ENCODE assay signal across 8 cellular contexts in genomic region chr17:3535253-3535995, GRCh38. TPM values are rescaled to one million over a fixed set of nuclear protein-coding genes. Genes with fewer than 3 reads are reported as not detected.
DNase-seq lines count a peak whose midpoint lies in the region; ATAC-seq, FAIRE-seq and TF ChIP-seq lines count a peak whose summit lies in the region.

No MANE protein-coding gene starts in this region.

- no peaks in the 10 kb centered on the region for H3K9me3 Mint-ChIP-seq in mesothelial cell of epicardium

- CTCF ChIA-PET in endothelial cell of umbilical vein (lab: Charles Lee), result interaction anchor here (1.0 kb wide), 1 partner anchor 487 kb away, joined by 3 read pairs; no protein-coding TSS in a partner anchor

- peak overlapping the region; percentile 87 for H2AFZ ChIP-seq in endothelial cell of umbilical vein (ENCODE audit: low read depth, low read length)

- H3K9me1 ChIP-seq in endothelial cell of umbilical vein (replicated peaks; ENCODE audit: control insufficient read depth, extremely low read depth, insufficient read depth, low read length), result no peaks in the 10 kb centered on the region

- peaks cover 11% of the 10 kb centered on the region for H3K4me1 Mint-ChIP-seq in mesothelial cell of epicardium

- H3K36me3 ChIP-seq in endothelial cell of umbilical vein (ENCODE audit: control insufficient read depth in 2 of 2, extremely low read depth in 1 of 2, insufficient read depth in 2 of 2, low read length in 2 of 2), result no peaks in the 10 kb centered on the region

- TF ChIP-seq POLR2A in endothelial cell of umbilical vein (IDR thresholded peaks at IDR 0.05; ENCODE audit: low read depth, low read length), result no peak

- intact Hi-C loops in endothelial cell of umbilical vein (cut with micrococcal nuclease), result loop anchor here (1.0 kb wide), 1 partner anchor 113 kb away; no protein-coding TSS in a partner anchor

- H3K27me3 ChIP-seq in endothelial cell of umbilical vein (ENCODE audit: control insufficient read depth in 2 of 2, insufficient read depth in 2 of 2, low read length in 2 of 2), result no peaks in the 10 kb centered on the region

- DNase-seq in GM03348 (ENCODE audit: low spot score) (peak; percentile 95), NCI-H1092 (lab: John Stamatoyannopoulos, UW) (peak; percentile 3), endothelial cell of umbilical vein (ENCODE audit: low read depth, low spot score) (peak; percentile 27), mesothelial cell of epicardium (ENCODE audit: low spot score in 2 of 2, unreplicated experiment in 2 of 2) (peak; percentile 59 to 81)
- DNase-seq in activated CD8-positive, alpha-beta memory T cell treated with anti-CD3 and anti-CD28 coated beads, Interleukin-2, amount 50 U/mL, for 4 hours, result peak; percentile 48
- DNase-seq in stimulated activated CD8-positive, alpha-beta memory T cell treated with anti-CD3 and anti-CD28 coated beads, Interleukin-15, amount 100 ng/mL, for 1 hour (ENCODE audit: low read depth), result peak; percentile 20

- H3K79me2 ChIP-seq in endothelial cell of umbilical vein (ENCODE audit: control insufficient read depth, insufficient read depth, low read length), result no peaks in the 10 kb centered on the region

- no peak overlapping the region for H3K27ac ChIP-seq in endothelial cell of umbilical vein (ENCODE audit: insufficient read depth, low read depth, low read length)

- POLR2A ChIA-PET in endothelial cell of umbilical vein (lab: Charles Lee), result no interaction called here

- dilution Hi-C loops in endothelial cell of umbilical vein (cut with MboI; ENCODE audit: extremely low pct_ligation_motif_present, low sequenced_read_pairs), result no loop called here

- FAIRE-seq in endothelial cell of umbilical vein (lab: Jason Lieb, UNC), result no peak

- ATAC-seq in GM19395 (IDR thresholded peaks at IDR 0.05; ENCODE audit: unreplicated experiment) (no peak), HG03378 (IDR thresholded peaks at IDR 0.05; ENCODE audit: unreplicated experiment) (no peak)

- no peak overlapping the region for H3K9ac ChIP-seq in endothelial cell of umbilical vein (replicated peaks; ENCODE audit: extremely low read depth, insufficient read depth, low read length)

- H3K27ac Mint-ChIP-seq in mesothelial cell of epicardium, result peak overlapping the region; percentile 39

- H3K4me1 ChIP-seq in endothelial cell of umbilical vein (ENCODE audit: control insufficient read depth, extremely low read depth, insufficient read depth, low read length), result no peaks in the 10 kb centered on the region

- TF ChIP-seq CTCF in endothelial cell of umbilical vein (IDR thresholded peaks at IDR 0.05; ENCODE audit: extremely low read depth in 1 of 2, insufficient read depth in 1 of 2, low read depth in 1 of 2, low read length in 2 of 2) (peak; percentile 56 to 62), mesothelial cell of epicardium (IDR thresholded peaks at IDR 0.05; ENCODE audit: unreplicated experiment) (peak; percentile 55)

- no peak overlapping the region for H3K4me3 ChIP-seq in endothelial cell of umbilical vein (replicated peaks in 1 of 3; ENCODE audit: insufficient read depth in 1 of 3, low read depth in 1 of 3, low read length in 3 of 3)

- H3K4me3 Mint-ChIP-seq in mesothelial cell of epicardium, result peak overlapping the region; percentile 77

- no peak overlapping the region for H3K4me2 ChIP-seq in endothelial cell of umbilical vein (ENCODE audit: insufficient read depth, low read length)

- no peaks in the 10 kb centered on the region for H3K36me3 Mint-ChIP-seq in mesothelial cell of epicardium

- no peaks in the 10 kb centered on the region for H3K27me3 Mint-ChIP-seq in mesothelial cell of epicardium (ENCODE audit: low read depth)

- no TSS peak for BruUV-seq in endothelial cell of umbilical vein (replicated peaks; lab: Mats Ljungman, UMichigan)

- no peaks in the 10 kb centered on the region for H4K20me1 ChIP-seq in endothelial cell of umbilical vein (replicated peaks; ENCODE audit: control insufficient read depth, extremely low read depth, insufficient read depth, low read length)

- H3K9me3 ChIP-seq in endothelial cell of umbilical vein (replicated peaks; ENCODE audit: control insufficient read depth, insufficient read depth, low read length), result no peaks in the 10 kb centered on the region

TF ChIP-seq in endothelial cell of umbilical vein, 7 proteins besides CTCF, POLR2A, EP300 and RAD21:
- TF ChIP-seq POLR2AphosphoS5 (IDR thresholded peaks at IDR 0.05; ENCODE audit: insufficient read depth, low read depth, low read length), result no peak
TF ChIP-seq in endothelial cell of umbilical vein: peak in this region for 0.

RNA-seq across cellular contexts. Expression of gene TRPV3, which starts 22.2 kb away (rescaled TPM):
- not detected in 2 replicates for total RNA-seq in endothelial cell of umbilical vein
- 0.01 TPM in 1 of 2 replicates, not detected in the other for polyA plus RNA-seq in endothelial cell of umbilical vein
- 0.01 TPM in 1 of 2 replicates, not detected in the other for polyA plus RNA-seq in endothelial cell of umbilical vein (2011; cell fraction: cytosol; rRNA removed)
- polyA plus RNA-seq in endothelial cell of umbilical vein (2011; cell fraction: nucleus; rRNA removed), result 0.04 and 0.07 TPM in 2 replicates
- 0.08 TPM in 1 of 2 replicates, not detected in the other for polyA plus RNA-seq in endothelial cell of umbilical vein (2012)
- 0.11 and 0.17 TPM in 2 replicates for polyA minus RNA-seq in endothelial cell of umbilical vein
- polyA minus RNA-seq in endothelial cell of umbilical vein (2011; cell fraction: cytosol; rRNA and poly(A)+ RNA removed), result not detected
- polyA minus RNA-seq in endothelial cell of umbilical vein (2011; cell fraction: nucleus; rRNA and poly(A)+ RNA removed), result 0.19 and 0.24 TPM in 2 replicates
- total RNA-seq in mesothelial cell of epicardium, result 3.4 to 4.0 TPM (median 3.6 TPM) in 3 replicates

RNA-seq across cellular contexts. Expression of gene ASPA, which starts 59.6 kb away (rescaled TPM):
- not detected in 2 replicates for total RNA-seq in endothelial cell of umbilical vein
- 0.01 TPM in 1 of 2 replicates, not detected in the other for polyA plus RNA-seq in endothelial cell of umbilical vein
- not detected in 2 replicates for polyA plus RNA-seq in endothelial cell of umbilical vein (2011; cell fraction: cytosol; rRNA removed)
- not detected in 2 replicates for polyA plus RNA-seq in endothelial cell of umbilical vein (2011; cell fraction: nucleus; rRNA removed)
- polyA plus RNA-seq in endothelial cell of umbilical vein (2012), result not detected in 2 replicates
- polyA minus RNA-seq in endothelial cell of umbilical vein, result not detected in 2 replicates
- not detected for polyA minus RNA-seq in endothelial cell of umbilical vein (2011; cell fraction: cytosol; rRNA and poly(A)+ RNA removed)
- not detected in 2 replicates for polyA minus RNA-seq in endothelial cell of umbilical vein (2011; cell fraction: nucleus; rRNA and poly(A)+ RNA removed)
- 0.07 to 0.16 TPM in 2 of 3 replicates, not detected in the other for total RNA-seq in mesothelial cell of epicardium

Comparison
In these comparisons a context has a peak if more than half of its experiments do, and no peak if none do; other contexts are left out.
1. DNase-seq: peak in every context shown above with its lines; median percentile 95 in GM03348; 70 in mesothelial cell of epicardium; 48 in activated CD8-positive, alpha-beta memory T cell treated with anti-CD3 and anti-CD28 coated beads, Interleukin-2, amount 50 U/mL, for 4 hours; 27 in endothelial cell of umbilical vein; 20 in stimulated activated CD8-positive, alpha-beta memory T cell treated with anti-CD3 and anti-CD28 coated beads, Interleukin-15, amount 100 ng/mL, for 1 hour; 3 in NCI-H1092.